ENCODE assay signal across 8 cellular contexts in genomic region chr20:62181808-62182207, GRCh38. TPM values are rescaled to one million over a fixed set of nuclear protein-coding genes. Genes with fewer than 3 reads are reported as not detected.
DNase-seq lines count a peak whose midpoint lies in the region; FAIRE-seq and TF ChIP-seq lines count a peak whose summit lies in the region.

No MANE protein-coding gene starts in this region.

- no peak for FAIRE-seq in endothelial cell of umbilical vein (lab: Jason Lieb, UNC)

- H2AFZ ChIP-seq in GM23248 (peak overlapping the region; percentile 91), OCI-LY7 (ENCODE audit: low read length) (peak overlapping the region; percentile 62; the same call in 1 of the 2 replicates), endothelial cell of umbilical vein (ENCODE audit: low read depth, low read length) (no peak overlapping the region)

- H3K4me2 ChIP-seq in GM23248 (ENCODE audit: unreplicated experiment) (peak overlapping the region; percentile 76), OCI-LY7 (ENCODE audit: low read length) (peak overlapping the region; percentile 93), endothelial cell of umbilical vein (ENCODE audit: insufficient read depth, low read length) (peak overlapping the region; percentile 95)

- dilution Hi-C loops in endothelial cell of umbilical vein (cut with MboI; ENCODE audit: extremely low pct_ligation_motif_present, low sequenced_read_pairs) = no loop called here

- H3K27me3 Mint-ChIP-seq in progenitor cell of endocrine pancreas = no peaks in the 10 kb centered on the region

- in situ Hi-C loops in GM23248 (cut with MboI) = no loop called here

- peaks cover 15% of the 10 kb centered on the region for H3F3A ChIP-seq in GM23248 (ENCODE audit: insufficient read depth)

- H3K4me3 Mint-ChIP-seq in progenitor cell of endocrine pancreas (ENCODE audit: low read depth) = peak overlapping the region; percentile 85

- TF ChIP-seq POLR2A in endothelial cell of umbilical vein (IDR thresholded peaks at IDR 0.05; ENCODE audit: low read depth, low read length) = no peak

- H3K36me3 ChIP-seq in GM23248 (ENCODE audit: low read depth) (peaks cover 4% of the 10 kb centered on the region; the same call in 1 of the 2 replicates), OCI-LY7 (ENCODE audit: insufficient read depth, low read length) (no peaks in the 10 kb centered on the region), endothelial cell of umbilical vein (ENCODE audit: control insufficient read depth in 2 of 2, extremely low read depth in 1 of 2, insufficient read depth in 2 of 2, low read length in 2 of 2) (peaks cover 0 to 1% of the 10 kb centered on the region in 2 experiments)

- DNase-seq in GM23248 (peak; percentile 21), OCI-LY7 (ENCODE audit: low spot score) (no peak), endothelial cell of umbilical vein (ENCODE audit: low read depth, low spot score) (no peak), progenitor cell of endocrine pancreas (ENCODE audit: low spot score, unreplicated experiment) (no peak), inferior parietal cortex (ENCODE audit: extremely low spot score) (no peak), ecto neural progenitor cell (ENCODE audit: low spot score) (no peak), Ammon's horn (ENCODE audit: low spot score) (no peak), NCI-H2171 (lab: John Stamatoyannopoulos, UW) (no peak)

- H3K27me3 ChIP-seq in GM23248 (replicated peaks; ENCODE audit: insufficient read depth) (no peaks in the 10 kb centered on the region), endothelial cell of umbilical vein (ENCODE audit: control insufficient read depth in 2 of 2, insufficient read depth in 2 of 2, low read length in 2 of 2) (no peaks in the 10 kb centered on the region)

- peaks cover 48% of the 10 kb centered on the region for H3K79me2 ChIP-seq in GM23248 (ENCODE audit: insufficient read depth)
- H3K79me2 ChIP-seq in OCI-LY7 (ENCODE audit: insufficient read depth, low read depth, low read length) = peaks cover 32% of the 10 kb centered on the region
- peaks cover 14% of the 10 kb centered on the region for H3K79me2 ChIP-seq in endothelial cell of umbilical vein (ENCODE audit: control insufficient read depth, insufficient read depth, low read length)

- peak overlapping the region; percentile 99 for H3K4me3 ChIP-seq in GM23248
- H3K4me3 ChIP-seq in OCI-LY7 (ENCODE audit: low read depth, low read length, poor library complexity, severe bottlenecking) = peak overlapping the region; percentile 91
- peak overlapping the region in 1 of 3 experiments; percentile 93 for H3K4me3 ChIP-seq in endothelial cell of umbilical vein (replicated peaks in 1 of 3; ENCODE audit: insufficient read depth in 1 of 3, low read depth in 1 of 3, low read length in 3 of 3)

- intact Hi-C loops in OCI-LY7 (cut with micrococcal nuclease; ENCODE audit: unreplicated experiment) (loop anchor here (1.0 kb wide), 1 partner anchor 39 kb away; the partner anchor contains the start of genes PSMA7 and SS18L1), endothelial cell of umbilical vein (cut with micrococcal nuclease) (loop anchor here (1.0 to 10.0 kb wide), 3 partner anchors 56 to 203 kb away; partner anchors contain the start of genes OSBPL2, RPS21 and TAF4)

- H3K4me1 Mint-ChIP-seq in progenitor cell of endocrine pancreas (ENCODE audit: low read depth) = peaks cover 10% of the 10 kb centered on the region

- WGBS in GM23248 (ENCODE audit: low coverage in 1 of 2, low lambda C conversion rate in 2 of 2, missing lambda C conversion rate in 2 of 2), 2 experiments = 95 to 97% methylated on average over 2 of the region's 2 CpGs

- H3K27ac ChIP-seq in GM23248 (peak overlapping the region; percentile 83), OCI-LY7 (ENCODE audit: low read depth, low read length, poor library complexity, severe bottlenecking) (peak overlapping the region; percentile 83), endothelial cell of umbilical vein (ENCODE audit: insufficient read depth, low read depth, low read length) (peak overlapping the region; percentile 92)

- H3K9me1 ChIP-seq in endothelial cell of umbilical vein (replicated peaks; ENCODE audit: control insufficient read depth, extremely low read depth, insufficient read depth, low read length) = no peaks in the 10 kb centered on the region

- H3K9me3 ChIP-seq in GM23248 (ENCODE audit: low read depth) (no peaks in the 10 kb centered on the region), OCI-LY7 (ENCODE audit: low read length) (no peaks in the 10 kb centered on the region), endothelial cell of umbilical vein (replicated peaks; ENCODE audit: control insufficient read depth, insufficient read depth, low read length) (no peaks in the 10 kb centered on the region)

- no peaks in the 10 kb centered on the region for H3K9me2 ChIP-seq in GM23248 (ENCODE audit: insufficient read depth)
- no peaks in the 10 kb centered on the region for H3K9me2 ChIP-seq in OCI-LY7 (ENCODE audit: insufficient read depth, low read length)

- TF ChIP-seq CTCF in OCI-LY7 (conservative IDR thresholded peaks at IDR 0.05; ENCODE audit: low read length) (no peak), endothelial cell of umbilical vein (IDR thresholded peaks at IDR 0.05; ENCODE audit: extremely low read depth in 1 of 2, insufficient read depth in 1 of 2, low read depth in 1 of 2, low read length in 2 of 2) (no peak), progenitor cell of endocrine pancreas (IDR thresholded peaks at IDR 0.05; ENCODE audit: unreplicated experiment) (no peak)

- CTCF ChIA-PET in OCI-LY7 (lab: Charles Lee; ENCODE audit: unreplicated experiment) (no interaction called here), endothelial cell of umbilical vein (lab: Charles Lee) (no interaction called here)

- H3K9ac ChIP-seq in GM23248 = peak overlapping the region; percentile 99
- no peak overlapping the region for H3K9ac ChIP-seq in endothelial cell of umbilical vein (replicated peaks; ENCODE audit: extremely low read depth, insufficient read depth, low read length)

- BruUV-seq in OCI-LY7 (replicated peaks; lab: Mats Ljungman, UMichigan) = TSS peak; percentile 91
- no TSS peak for BruUV-seq in endothelial cell of umbilical vein (replicated peaks; lab: Mats Ljungman, UMichigan)

- peak overlapping the region; percentile 97 for H3K27ac Mint-ChIP-seq in progenitor cell of endocrine pancreas

- peaks cover 20% of the 10 kb centered on the region for H3K4me1 ChIP-seq in GM23248 (ENCODE audit: insufficient read depth)
- peaks cover 18% of the 10 kb centered on the region for H3K4me1 ChIP-seq in OCI-LY7 (ENCODE audit: insufficient read depth, low read length, poor library complexity, severe bottlenecking)
- H3K4me1 ChIP-seq in endothelial cell of umbilical vein (ENCODE audit: control insufficient read depth, extremely low read depth, insufficient read depth, low read length) = peaks cover 12% of the 10 kb centered on the region

- peaks cover 2% of the 10 kb centered on the region for H3K36me3 Mint-ChIP-seq in progenitor cell of endocrine pancreas (ENCODE audit: insufficient read depth)

- POLR2A ChIA-PET in OCI-LY7 (lab: Charles Lee) = no interaction called here
- POLR2A ChIA-PET in endothelial cell of umbilical vein (lab: Charles Lee) = no interaction called here

- no peaks in the 10 kb centered on the region for H3K9me3 Mint-ChIP-seq in progenitor cell of endocrine pancreas (ENCODE audit: low read depth)

- H4K20me1 ChIP-seq in GM23248 (ENCODE audit: insufficient read depth) (no peaks in the 10 kb centered on the region), OCI-LY7 (ENCODE audit: insufficient read depth, low read length) (no peaks in the 10 kb centered on the region), endothelial cell of umbilical vein (replicated peaks; ENCODE audit: control insufficient read depth, extremely low read depth, insufficient read depth, low read length) (no peaks in the 10 kb centered on the region)

RNA-seq across cellular contexts. Expression of gene MTG2, which starts 1.0 kb away (rescaled TPM):
- total RNA-seq in GM23248 (2014; rRNA removed; shearing (Covaris generic)) = 20.2 and 30.5 TPM in 2 replicates
- polyA plus RNA-seq in GM23248 (2016; fragmentation: Nextera tagmentation; extraction: Ambion mirVana) (17.3 and 17.5 TPM in 2 replicates), endothelial cell of umbilical vein (19.9 and 22.2 TPM in 2 replicates)
- 20.3 and 24.1 TPM in 2 replicates for total RNA-seq in OCI-LY7 (2014; rRNA removed; shearing (Covaris generic))
- total RNA-seq in OCI-LY7 (2022) (37.5 and 38.6 TPM in 2 replicates), endothelial cell of umbilical vein (22.1 and 31.6 TPM in 2 replicates), progenitor cell of endocrine pancreas (30.4 and 31.6 TPM in 2 replicates)
- 17.0 and 17.8 TPM in 2 replicates for polyA plus RNA-seq in endothelial cell of umbilical vein (2011; cell fraction: cytosol; rRNA removed)
- 32.3 and 33.8 TPM in 2 replicates for polyA plus RNA-seq in endothelial cell of umbilical vein (2011; cell fraction: nucleus; rRNA removed)
- 14.4 and 17.4 TPM in 2 replicates for polyA plus RNA-seq in endothelial cell of umbilical vein (2012)
- polyA minus RNA-seq in endothelial cell of umbilical vein = 11.5 and 11.9 TPM in 2 replicates
- 20.9 TPM for polyA minus RNA-seq in endothelial cell of umbilical vein (2011; cell fraction: cytosol; rRNA and poly(A)+ RNA removed)
- 12.4 and 17.0 TPM in 2 replicates for polyA minus RNA-seq in endothelial cell of umbilical vein (2011; cell fraction: nucleus; rRNA and poly(A)+ RNA removed)

RNA-seq across cellular contexts. Expression of gene SS18L1, which starts 38.2 kb away (rescaled TPM):
- total RNA-seq in GM23248 (2014; rRNA removed; shearing (Covaris generic)) = 7.5 and 8.8 TPM in 2 replicates
- polyA plus RNA-seq in GM23248 (2016; fragmentation: Nextera tagmentation; extraction: Ambion mirVana) (1.5 and 2.3 TPM in 2 replicates), endothelial cell of umbilical vein (15.4 and 21.0 TPM in 2 replicates)
- 13.0 and 17.0 TPM in 2 replicates for total RNA-seq in OCI-LY7 (2014; rRNA removed; shearing (Covaris generic))
- total RNA-seq in OCI-LY7 (2022) (16.8 and 17.7 TPM in 2 replicates), endothelial cell of umbilical vein (21.7 and 22.1 TPM in 2 replicates), progenitor cell of endocrine pancreas (29.8 and 32.0 TPM in 2 replicates)
- 4.9 and 8.4 TPM in 2 replicates for polyA plus RNA-seq in endothelial cell of umbilical vein (2011; cell fraction: cytosol; rRNA removed)
- 40.5 and 40.6 TPM in 2 replicates for polyA plus RNA-seq in endothelial cell of umbilical vein (2011; cell fraction: nucleus; rRNA removed)
- 8.9 and 11.2 TPM in 2 replicates for polyA plus RNA-seq in endothelial cell of umbilical vein (2012)
- 19.2 and 25.9 TPM in 2 replicates for polyA minus RNA-seq in endothelial cell of umbilical vein
- polyA minus RNA-seq in endothelial cell of umbilical vein (2011; cell fraction: cytosol; rRNA and poly(A)+ RNA removed) = 14.1 TPM
- polyA minus RNA-seq in endothelial cell of umbilical vein (2011; cell fraction: nucleus; rRNA and poly(A)+ RNA removed) = 21.9 and 33.6 TPM in 2 replicates

RNA-seq across cellular contexts. Expression of gene HRH3, which starts 38.3 kb away (rescaled TPM):
- total RNA-seq in GM23248 (2014; rRNA removed; shearing (Covaris generic)) = not detected in 2 replicates
- polyA plus RNA-seq in GM23248 (2016; fragmentation: Nextera tagmentation; extraction: Ambion mirVana) = not detected in 2 replicates
- total RNA-seq in OCI-LY7 (2014; rRNA removed; shearing (Covaris generic)) = not detected in 2 replicates
- total RNA-seq in OCI-LY7 (2022) = not detected in 2 replicates
- total RNA-seq in endothelial cell of umbilical vein = not detected in 2 replicates
- polyA plus RNA-seq in endothelial cell of umbilical vein = not detected in 2 replicates
- polyA plus RNA-seq in endothelial cell of umbilical vein (2011; cell fraction: cytosol; rRNA removed) = not detected in 2 replicates
- not detected in 2 replicates for polyA plus RNA-seq in endothelial cell of umbilical vein (2011; cell fraction: nucleus; rRNA removed)
- polyA plus RNA-seq in endothelial cell of umbilical vein (2012) = not detected in 2 replicates
- polyA minus RNA-seq in endothelial cell of umbilical vein = not detected in 2 replicates
- not detected for polyA minus RNA-seq in endothelial cell of umbilical vein (2011; cell fraction: cytosol; rRNA and poly(A)+ RNA removed)
- not detected in 2 replicates for polyA minus RNA-seq in endothelial cell of umbilical vein (2011; cell fraction: nucleus; rRNA and poly(A)+ RNA removed)
- 0.10 TPM in 1 of 2 replicates, not detected in the other for total RNA-seq in progenitor cell of endocrine pancreas

RNA-seq across cellular contexts. Expression of gene PSMA7, which starts 38.6 kb away (rescaled TPM):
- 268 and 308 TPM in 2 replicates for total RNA-seq in GM23248 (2014; rRNA removed; shearing (Covaris generic))
- polyA plus RNA-seq in GM23248 (2016; fragmentation: Nextera tagmentation; extraction: Ambion mirVana) (488 and 493 TPM in 2 replicates), endothelial cell of umbilical vein (783 and 826 TPM in 2 replicates)
- 247 and 362 TPM in 2 replicates for total RNA-seq in OCI-LY7 (2014; rRNA removed; shearing (Covaris generic))
- total RNA-seq in OCI-LY7 (2022) (223 and 266 TPM in 2 replicates), endothelial cell of umbilical vein (389 and 393 TPM in 2 replicates), progenitor cell of endocrine pancreas (221 and 234 TPM in 2 replicates)
- polyA plus RNA-seq in endothelial cell of umbilical vein (2011; cell fraction: cytosol; rRNA removed) = 661 and 723 TPM in 2 replicates
- polyA plus RNA-seq in endothelial cell of umbilical vein (2011; cell fraction: nucleus; rRNA removed) = 410 and 499 TPM in 2 replicates
- 438 and 526 TPM in 2 replicates for polyA plus RNA-seq in endothelial cell of umbilical vein (2012)
- 230 and 251 TPM in 2 replicates for polyA minus RNA-seq in endothelial cell of umbilical vein
- 190 TPM for polyA minus RNA-seq in endothelial cell of umbilical vein (2011; cell fraction: cytosol; rRNA and poly(A)+ RNA removed)
- polyA minus RNA-seq in endothelial cell of umbilical vein (2011; cell fraction: nucleus; rRNA and poly(A)+ RNA removed) = 48.9 and 53.7 TPM in 2 replicates

RNA-seq across cellular contexts. Expression of gene OSBPL2, which starts 56.5 kb away (rescaled TPM):
- 22.4 and 27.9 TPM in 2 replicates for total RNA-seq in GM23248 (2014; rRNA removed; shearing (Covaris generic))
- polyA plus RNA-seq in GM23248 (2016; fragmentation: Nextera tagmentation; extraction: Ambion mirVana) (22.2 and 24.8 TPM in 2 replicates), endothelial cell of umbilical vein (10.5 and 13.1 TPM in 2 replicates)
- 17.2 and 20.7 TPM in 2 replicates for total RNA-seq in OCI-LY7 (2014; rRNA removed; shearing (Covaris generic))
- total RNA-seq in OCI-LY7 (2022) (40.0 and 44.8 TPM in 2 replicates), endothelial cell of umbilical vein (32.7 and 33.0 TPM in 2 replicates), progenitor cell of endocrine pancreas (56.7 and 57.4 TPM in 2 replicates)
- polyA plus RNA-seq in endothelial cell of umbilical vein (2011; cell fraction: cytosol; rRNA removed) = 11.1 and 11.5 TPM in 2 replicates
- polyA plus RNA-seq in endothelial cell of umbilical vein (2011; cell fraction: nucleus; rRNA removed) = 43.1 and 57.0 TPM in 2 replicates
- 19.7 and 21.3 TPM in 2 replicates for polyA plus RNA-seq in endothelial cell of umbilical vein (2012)
- polyA minus RNA-seq in endothelial cell of umbilical vein = 54.3 and 61.9 TPM in 2 replicates
- 8.5 TPM for polyA minus RNA-seq in endothelial cell of umbilical vein (2011; cell fraction: cytosol; rRNA and poly(A)+ RNA removed)
- polyA minus RNA-seq in endothelial cell of umbilical vein (2011; cell fraction: nucleus; rRNA and poly(A)+ RNA removed) = 27.6 and 40.9 TPM in 2 replicates
